In genomic region chr20:62301773-62302340, GRCh38 we compare ENCODE assay signal across 1 cellular context.
TF ChIP-seq lines count a peak whose summit lies in the region.

No MANE protein-coding gene starts in this region.

TF ChIP-seq in K562, 482 proteins besides CTCF, POLR2A, EP300 and RAD21 (continued from another document and continues in another):
- TF ChIP-seq AFF4 (CRISPR knock-in tag; IDR thresholded peaks at IDR 0.05) (no peak), POLR2AphosphoS5 (IDR thresholded peaks at IDR 0.05; ENCODE audit: control insufficient read depth, insufficient read depth, low read depth, low read length) (peak; percentile 71; the same call in 1 of the 2 replicates), DNMT1 (IDR thresholded peaks at IDR 0.05) (no peak), FOXA3 (CRISPR knock-in tag; conservative IDR thresholded peaks at IDR 0.05 in 1 of 2, IDR thresholded peaks at IDR 0.05 in 1 of 2) (no peak), ETV5 (CRISPR knock-in tag; IDR thresholded peaks at IDR 0.05; ENCODE audit: low read depth) (no peak; the same call in 1 of the 2 replicates), RB1 (IDR thresholded peaks at IDR 0.05; ENCODE audit: low read depth) (peak; percentile 96), ZNF589 (CRISPR knock-in tag; IDR thresholded peaks at IDR 0.05; ENCODE audit: low read depth) (0 out of 2 replicates have a peak, but pooled peaks have one; percentile 36), THRB (CRISPR knock-in tag; conservative IDR thresholded peaks at IDR 0.05) (0 out of 2 replicates have a peak, but pooled peaks have one; percentile 43), BRD4 (IDR thresholded peaks at IDR 0.05) (no peak), ZBTB12 (CRISPR knock-in tag; IDR thresholded peaks at IDR 0.05) (no peak), NFE2 (IDR thresholded peaks at IDR 0.05; ENCODE audit: low read depth) (peak; percentile 29; the same call in 1 of the 2 replicates), THRA (IDR thresholded peaks at IDR 0.05) (no peak), SMARCC2 (IDR thresholded peaks at IDR 0.05; ENCODE audit: low read depth) (no peak), ATF4 (CRISPR knock-in tag; IDR thresholded peaks at IDR 0.05) (peak; percentile 47; the same call in 1 of the 2 replicates), CEBPZ (IDR thresholded peaks at IDR 0.05; ENCODE audit: borderline replicate concordance, low read depth, low read length) (no peak), VEZF1 (CRISPR knock-in tag; IDR thresholded peaks at IDR 0.05) (peak; percentile 73), DPF2 (IDR thresholded peaks at IDR 0.05) (peak; percentile 73), FOXP1 (CRISPR knock-in tag; IDR thresholded peaks at IDR 0.05) (peak; percentile 52; the same call in 1 of the 2 replicates), CTBP1 (IDR thresholded peaks at IDR 0.05; ENCODE audit: borderline replicate concordance) (peak; percentile 30; the same call in 1 of the 2 replicates), GABPB2 (CRISPR knock-in tag; conservative IDR thresholded peaks at IDR 0.05) (no peak), ZNF24 (IDR thresholded peaks at IDR 0.05) (peak; percentile 75), GTF2E2 (tag; IDR thresholded peaks at IDR 0.05) (no peak), SMARCE1 (IDR thresholded peaks at IDR 0.05) (peak; percentile 47; the same call in 1 of the 2 replicates), ZBTB49 (CRISPR knock-in tag; IDR thresholded peaks at IDR 0.05; ENCODE audit: borderline replicate concordance) (no peak), EWSR1 (IDR thresholded peaks at IDR 0.05; ENCODE audit: borderline replicate concordance, low read depth, partially characterized antibody) (no peak), TSHZ1 (CRISPR knock-in tag; IDR thresholded peaks at IDR 0.05) (no peak), RBM17 (IDR thresholded peaks at IDR 0.05; ENCODE audit: borderline replicate concordance, low read depth, low read length) (no peak), KLF16 (IDR thresholded peaks at IDR 0.05) (peak; percentile 75), EZH2 (IDR thresholded peaks at IDR 0.05; ENCODE audit: borderline replicate concordance, low read depth, low read length) (no peak), USF2 (CRISPR knock-in tag; IDR thresholded peaks at IDR 0.05) (no peak), RBM25 (IDR thresholded peaks at IDR 0.05; ENCODE audit: low read depth, low read length, severe bottlenecking) (no peak), PPARD (CRISPR knock-in tag; IDR thresholded peaks at IDR 0.05) (no peak), MTA3 (IDR thresholded peaks at IDR 0.05; ENCODE audit: borderline replicate concordance) (peak; percentile 61; the same call in 1 of the 2 replicates), FOXJ2 (tag; IDR thresholded peaks at IDR 0.05) (no peak), ZNF668 (CRISPR knock-in tag; IDR thresholded peaks at IDR 0.05) (no peak), E2F5 (CRISPR knock-in tag; IDR thresholded peaks at IDR 0.05) (no peak), BACH1 (tag; IDR thresholded peaks at IDR 0.05) (no peak), SREBF2 (CRISPR knock-in tag; IDR thresholded peaks at IDR 0.05) (no peak)
